ENCODE assay signal across 26 cellular contexts in genomic region chr6:155089746-155090145, GRCh38.
"Had no signal": no experiment of that assay in that cellular context is flagged by ENCODE, and none has a peak within 500 bp of the region (broad histone marks: within the 10 kb centered on the region; RNA-seq: fewer than 3 reads in every experiment).

No MANE protein-coding gene starts in this region.

- H3K4me1 Mint-ChIP-seq: activated B cell treated with CpG ODN at 0.5 μM for 24 hours; activated naive CD8-positive, alpha-beta T cell treated with anti-CD3 and anti-CD28 coated beads, Interleukin-2, amount 10 ng/mL, durations not matched to agents 7 days and 5 days had no signal

- H3K36me3 Mint-ChIP-seq: activated naive CD8-positive, alpha-beta T cell treated with anti-CD3 and anti-CD28 coated beads, Interleukin-2, amount 10 ng/mL, durations not matched to agents 7 days and 5 days; naive thymus-derived CD8-positive, alpha-beta T cell had no signal

- H3K36me3 ChIP-seq: esophagus muscularis mucosa, neutrophil, pancreas, upper lobe of right lung had no signal

- H3K9me3 ChIP-seq: body of pancreas, esophagus muscularis mucosa, neutrophil, pancreas, psoas muscle, upper lobe of right lung had no signal

- H3K4me3 Mint-ChIP-seq: activated B cell treated with CpG ODN at 0.5 μM for 24 hours; activated CD4-positive, alpha-beta T cell treated with anti-CD3 and anti-CD28 coated beads for 36 hours; activated naive CD4-positive, alpha-beta T cell treated with anti-CD3 and anti-CD28 coated beads for 36 hours; activated naive CD8-positive, alpha-beta T cell treated with anti-CD3 and anti-CD28 coated beads, Interleukin-2, amount 10 ng/mL, durations not matched to agents 7 days and 5 days; dendritic cell treated with granulocyte-macrophage colony-stimulating factor and Interleukin-4, amounts not matched to agents 40 ng/mL and 50 ng/mL, for 4 days; mesothelial cell of epicardium; naive thymus-derived CD8-positive, alpha-beta T cell; T-helper 1 cell treated with Interleukin-12 subunit alpha and Interleukin-12 subunit beta and Interleukin-4 antibody, amounts not matched to agents 30 μg/mL and 1 μg/mL, for 36 hours had no signal

- H3K4me3 ChIP-seq: body of pancreas, esophagus muscularis mucosa, pancreas, psoas muscle, upper lobe of right lung had no signal

- H3K27ac Mint-ChIP-seq: activated B cell treated with CpG ODN at 0.5 μM for 24 hours; activated CD4-positive, alpha-beta T cell treated with anti-CD3 and anti-CD28 coated beads for 36 hours; activated naive CD4-positive, alpha-beta T cell treated with anti-CD3 and anti-CD28 coated beads for 36 hours; activated naive CD8-positive, alpha-beta T cell treated with anti-CD3 and anti-CD28 coated beads, Interleukin-2, amount 10 ng/mL, durations not matched to agents 7 days and 5 days; dendritic cell treated with granulocyte-macrophage colony-stimulating factor and Interleukin-4, amounts not matched to agents 40 ng/mL and 50 ng/mL, for 4 days; mesothelial cell of epicardium; T-helper 1 cell treated with Interleukin-12 subunit alpha and Interleukin-12 subunit beta and Interleukin-4 antibody, amounts not matched to agents 30 μg/mL and 1 μg/mL, for 36 hours had no signal

- H3K9me3 Mint-ChIP-seq: activated B cell treated with CpG ODN at 0.5 μM for 24 hours; activated naive CD4-positive, alpha-beta T cell treated with anti-CD3 and anti-CD28 coated beads for 36 hours; activated naive CD8-positive, alpha-beta T cell treated with anti-CD3 and anti-CD28 coated beads, Interleukin-2, amount 10 ng/mL, durations not matched to agents 7 days and 5 days; dendritic cell treated with granulocyte-macrophage colony-stimulating factor and Interleukin-4, amounts not matched to agents 40 ng/mL and 50 ng/mL, for 4 days; naive thymus-derived CD8-positive, alpha-beta T cell; T-helper 1 cell treated with Interleukin-12 subunit alpha and Interleukin-12 subunit beta and Interleukin-4 antibody, amounts not matched to agents 30 μg/mL and 1 μg/mL, for 36 hours had no signal

- H3K27me3 Mint-ChIP-seq: activated B cell treated with CpG ODN at 0.5 μM for 24 hours; activated CD4-positive, alpha-beta T cell treated with anti-CD3 and anti-CD28 coated beads for 36 hours; dendritic cell treated with granulocyte-macrophage colony-stimulating factor and Interleukin-4, amounts not matched to agents 40 ng/mL and 50 ng/mL, for 4 days had no signal

- H3K27ac ChIP-seq: esophagus muscularis mucosa, neutrophil, psoas muscle, upper lobe of right lung had no signal

- H3K4me1 ChIP-seq: esophagus muscularis mucosa, psoas muscle, upper lobe of right lung had no signal

- DNase-seq: activated B cell treated with CpG ODN at 0.5 μM for 24 hours; activated CD4-positive, alpha-beta T cell treated with anti-CD3 and anti-CD28 coated beads for 36 hours; activated CD4-positive, alpha-beta T cell treated with anti-CD3 and anti-CD28 coated beads, Interleukin-2, amount 50 U/mL, for 4 hours; activated CD8-positive, alpha-beta memory T cell treated with anti-CD3 and anti-CD28 coated beads for 24 hours; activated naive CD4-positive, alpha-beta T cell treated with anti-CD3 and anti-CD28 coated beads for 36 hours; activated naive CD8-positive, alpha-beta T cell treated with anti-CD3 and anti-CD28 coated beads, Interleukin-2, amount 10 ng/mL, durations not matched to agents 7 days and 5 days; activated T-cell treated with anti-CD3 and anti-CD28 coated beads, Interleukin-2, amount 50 U/mL, for 48 hours; body of pancreas; effector CD8-positive, alpha-beta T cell; hippocampal formation; left ventricle myocardium superior; mammary epithelial cell; naive thymus-derived CD8-positive, alpha-beta T cell; pancreas; psoas muscle; right cardiac atrium; stimulated activated CD4-positive, alpha-beta T cell treated with anti-CD3 and anti-CD28 coated beads, Interleukin-12 subunit alpha, Interleukin-12 subunit beta, amount 100 ng/mL, for 4 hours; stimulated activated CD4-positive, alpha-beta T cell treated with anti-CD3 and anti-CD28 coated beads, Interleukin-4, amount 100 ng/mL, for 4 hours; stimulated activated naive CD8-positive, alpha-beta T cell treated with anti-CD3 and anti-CD28 coated beads, Interleukin-15, Interleukin-2, amounts not matched to agents 100 U/mL and 50 U/mL, for 24 hours; T1000; upper lobe of right lung had no signal

- ATAC-seq: activated CD4-positive, alpha-beta T cell treated with anti-CD3 and anti-CD28 coated beads for 36 hours; body of pancreas; left ventricle myocardium superior; naive thymus-derived CD8-positive, alpha-beta T cell; psoas muscle; right cardiac atrium; stimulated activated naive CD8-positive, alpha-beta T cell treated with anti-CD3 and anti-CD28 coated beads, Interleukin-15, Interleukin-2, amounts not matched to agents 100 U/mL and 50 U/mL, for 24 hours; upper lobe of right lung had no signal

- H3K27me3 ChIP-seq: body of pancreas, esophagus muscularis mucosa, neutrophil, pancreas, upper lobe of right lung had no signal
